ENCODE assay signal across 17 cellular contexts in the genomic region with DNA sequence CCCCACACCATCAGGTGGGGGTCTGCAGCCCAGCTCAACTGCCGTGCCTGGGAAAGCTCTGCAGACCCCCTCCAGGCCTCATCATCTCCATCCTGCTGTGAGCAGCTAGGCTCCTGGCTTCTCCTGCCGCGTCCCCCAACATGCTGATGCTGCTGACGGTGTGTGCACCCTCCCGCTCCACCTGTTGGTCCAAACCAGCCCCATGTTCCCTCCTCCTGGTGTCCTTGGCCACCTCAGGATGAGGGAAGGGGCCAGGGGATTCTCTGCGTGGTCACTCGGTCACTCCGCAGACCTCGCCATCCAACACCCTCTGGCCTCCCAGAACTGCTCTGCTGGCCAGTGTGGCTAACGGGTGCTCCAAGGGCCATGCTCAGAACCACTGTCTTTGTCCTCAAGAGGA.
"Had no signal": no experiment of that assay in that cellular context is flagged by ENCODE, and none has a peak within 500 bp of the region (broad histone marks: within the 10 kb centered on the region; RNA-seq: fewer than 3 reads in every experiment).

No MANE protein-coding gene starts in this region.

- H3K27ac ChIP-seq: dorsolateral prefrontal cortex, gastroesophageal sphincter, heart right ventricle, lower lobe of right lung, skin epidermis, suprapubic skin, upper lobe of left lung had no signal

- H3K27me3 ChIP-seq: upper lobe of left lung had no signal

- H3K9me3 ChIP-seq: gastroesophageal sphincter, heart right ventricle, lower lobe of right lung, suprapubic skin, upper lobe of left lung had no signal

- H3K4me3 ChIP-seq: dorsolateral prefrontal cortex, gastroesophageal sphincter, heart right ventricle, lower lobe of right lung, skin epidermis, suprapubic skin, upper lobe of left lung had no signal

- ATAC-seq: activated CD8-positive, alpha-beta memory T cell treated with anti-CD3 and anti-CD28 coated beads, Interleukin-2, amount 10 ng/mL, durations not matched to agents 7 days and 5 days; gastroesophageal sphincter; heart right ventricle; left cardiac atrium; lower lobe of right lung; stimulated activated naive CD8-positive, alpha-beta T cell treated with anti-CD3 and anti-CD28 coated beads, Interleukin-15, Interleukin-2, amounts not matched to agents 100 U/mL and 50 U/mL, for 24 hours had no signal

- H3K36me3 ChIP-seq: gastroesophageal sphincter, heart right ventricle, lower lobe of right lung, suprapubic skin, upper lobe of left lung had no signal

- DNase-seq: activated CD4-positive, alpha-beta T cell treated with anti-CD3 and anti-CD28 coated beads for 1 hour; activated CD4-positive, alpha-beta T cell treated with anti-CD3 and anti-CD28 coated beads, Interleukin-2, amount 50 U/mL, for 4 hours; activated CD8-positive, alpha-beta memory T cell treated with anti-CD3 and anti-CD28 coated beads, Interleukin-2, amount 10 ng/mL, durations not matched to agents 7 days and 5 days; activated naive CD4-positive, alpha-beta T cell treated with anti-CD3 and anti-CD28 coated beads, Interleukin-2, amount 10 ng/mL, durations not matched to agents 7 days and 5 days; activated T-cell treated with anti-CD3 and anti-CD28 coated beads, Interleukin-2, amount 50 U/mL, for 1 hour; heart right ventricle; left cardiac atrium; lower lobe of right lung; midbrain; stimulated activated CD4-positive, alpha-beta T cell treated with anti-CD3 and anti-CD28 coated beads, Interleukin-4, amount 100 ng/mL, for 4 hours; stimulated activated CD8-positive, alpha-beta memory T cell treated with anti-CD3 and anti-CD28 coated beads, Interleukin-4, amount 100 ng/mL, for 48 hours; stimulated activated naive CD8-positive, alpha-beta T cell treated with anti-CD3 and anti-CD28 coated beads, Interleukin-15, Interleukin-2, amounts not matched to agents 100 U/mL and 50 U/mL, for 24 hours; upper lobe of left lung had no signal

- H3K4me1 ChIP-seq: lower lobe of right lung, suprapubic skin, upper lobe of left lung had no signal
